20 cellular contexts compared by ENCODE assay signal in the genomic region with DNA sequence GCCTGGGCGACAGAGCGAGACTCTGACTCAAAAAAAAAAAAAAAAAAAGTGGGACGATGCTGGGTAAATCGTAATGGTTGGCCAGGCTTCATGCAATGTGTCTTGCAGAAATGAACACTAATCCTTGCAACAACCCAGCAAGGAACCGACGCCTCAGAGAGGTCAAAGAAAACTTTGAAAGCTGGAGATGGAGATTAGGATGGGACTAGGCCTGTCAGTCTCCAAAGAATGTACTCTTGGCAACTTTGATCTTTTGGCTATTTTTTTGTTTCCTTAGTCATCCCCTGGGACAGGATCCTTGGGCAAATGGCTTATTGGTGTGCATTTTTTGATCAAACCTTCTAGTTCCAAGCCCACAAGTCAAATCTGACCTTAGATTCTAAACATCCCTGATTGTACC.
"Had no signal": no experiment of that assay in that cellular context is flagged by ENCODE, and none has a peak within 500 bp of the region (broad histone marks: within the 10 kb centered on the region; RNA-seq: fewer than 3 reads in every experiment).

No MANE protein-coding gene starts in this region.

- ATAC-seq: activated CD8-positive, alpha-beta memory T cell treated with anti-CD3 and anti-CD28 coated beads, Interleukin-2, amount 10 ng/mL, durations not matched to agents 7 days and 5 days; heart right ventricle; left ventricle myocardium superior; mucosa of descending colon; right lobe of liver; upper lobe of right lung had no signal

- H3K4me3 ChIP-seq: cardiac muscle cell, heart right ventricle, mucosa of descending colon, right lobe of liver, smooth muscle cell, testis, upper lobe of right lung had no signal

- DNase-seq: activated B cell treated with CpG ODN at 0.5 μM for 24 hours; activated CD4-positive, alpha-beta memory T cell treated with anti-CD3 and anti-CD28 coated beads, Interleukin-2, amount 10 ng/mL, durations not matched to agents 7 days and 5 days; activated CD4-positive, alpha-beta T cell treated with anti-CD3 and anti-CD28 coated beads for 48 hours; activated CD8-positive, alpha-beta memory T cell treated with anti-CD3 and anti-CD28 coated beads, Interleukin-2, amount 10 ng/mL, durations not matched to agents 7 days and 5 days; activated naive CD4-positive, alpha-beta T cell; activated naive CD8-positive, alpha-beta T cell treated with anti-CD3 and anti-CD28 coated beads for 36 hours; amniotic stem cell; dermis blood vessel endothelial cell; effector memory CD4-positive, alpha-beta T cell; heart right ventricle; kidney glomerular epithelial cell; left ventricle myocardium superior; mucosa of descending colon; naive B cell; right lobe of liver; stimulated activated CD4-positive, alpha-beta T cell treated with anti-CD3 and anti-CD28 coated beads, Interleukin-4, amount 100 ng/mL, for 1 hour; testis; upper lobe of right lung had no signal
